ENCODE assay signal across 1 cellular context in the genomic region with DNA sequence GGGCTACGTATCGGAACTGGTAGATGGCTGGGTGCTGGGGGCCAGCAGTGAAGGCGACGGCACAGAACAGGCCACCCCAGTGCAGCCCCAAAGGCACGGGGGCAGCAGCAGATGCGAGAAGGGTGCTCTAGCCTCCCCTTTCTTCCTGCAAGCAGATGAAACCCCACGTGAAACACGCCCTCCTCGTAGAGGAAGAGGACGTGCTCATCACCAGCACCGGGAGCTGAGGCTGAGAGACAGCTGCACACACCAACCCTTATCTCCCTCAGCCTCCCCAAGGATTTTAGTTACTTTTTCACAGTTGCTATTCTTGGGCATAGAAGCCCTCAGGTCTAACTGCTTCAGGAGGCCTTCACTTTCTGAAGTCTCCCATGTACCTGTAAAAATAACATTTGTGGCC.
TF ChIP-seq lines count a peak whose summit lies in the region.

No MANE protein-coding gene starts in this region.

TF ChIP-seq in GM12878, 131 proteins besides CTCF, POLR2A, EP300 and RAD21:
- TF ChIP-seq, protein P1, sequence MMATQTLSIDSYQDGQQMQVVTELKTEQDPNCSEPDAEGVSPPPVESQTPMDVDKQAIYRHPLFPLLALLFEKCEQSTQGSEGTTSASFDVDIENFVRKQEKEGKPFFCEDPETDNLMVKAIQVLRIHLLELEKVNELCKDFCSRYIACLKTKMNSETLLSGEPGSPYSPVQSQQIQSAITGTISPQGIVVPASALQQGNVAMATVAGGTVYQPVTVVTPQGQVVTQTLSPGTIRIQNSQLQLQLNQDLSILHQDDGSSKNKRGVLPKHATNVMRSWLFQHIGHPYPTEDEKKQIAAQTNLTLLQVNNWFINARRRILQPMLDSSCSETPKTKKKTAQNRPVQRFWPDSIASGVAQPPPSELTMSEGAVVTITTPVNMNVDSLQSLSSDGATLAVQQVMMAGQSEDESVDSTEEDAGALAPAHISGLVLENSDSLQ (IDR thresholded peaks at IDR 0.05): peak; percentile 93
- TF ChIP-seq, protein P2, sequence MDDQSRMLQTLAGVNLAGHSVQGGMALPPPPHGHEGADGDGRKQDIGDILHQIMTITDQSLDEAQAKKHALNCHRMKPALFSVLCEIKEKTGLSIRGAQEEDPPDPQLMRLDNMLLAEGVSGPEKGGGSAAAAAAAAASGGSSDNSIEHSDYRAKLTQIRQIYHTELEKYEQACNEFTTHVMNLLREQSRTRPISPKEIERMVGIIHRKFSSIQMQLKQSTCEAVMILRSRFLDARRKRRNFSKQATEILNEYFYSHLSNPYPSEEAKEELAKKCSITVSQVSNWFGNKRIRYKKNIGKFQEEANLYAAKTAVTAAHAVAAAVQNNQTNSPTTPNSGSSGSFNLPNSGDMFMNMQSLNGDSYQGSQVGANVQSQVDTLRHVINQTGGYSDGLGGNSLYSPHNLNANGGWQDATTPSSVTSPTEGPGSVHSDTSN (IDR thresholded peaks at IDR 0.05; ENCODE audit: insufficient replicate concordance, low read depth, low read length): peak; percentile 85
- no peak for TF ChIP-seq STAT1 (conservative IDR thresholded peaks at IDR 0.05)
- no peak for TF ChIP-seq MTA2 (IDR thresholded peaks at IDR 0.05; ENCODE audit: low read depth)
- TF ChIP-seq SMAD1 (IDR thresholded peaks at IDR 0.05; ENCODE audit: low read depth, partially characterized antibody): no peak
- no peak for TF ChIP-seq ZZZ3 (IDR thresholded peaks at IDR 0.05; ENCODE audit: control insufficient read depth, insufficient read length, low read depth)
- TF ChIP-seq ZNF622 (IDR thresholded peaks at IDR 0.05): no peak
- TF ChIP-seq SREBF1 (IDR thresholded peaks at IDR 0.05; ENCODE audit: low read length): no peak
- no peak for TF ChIP-seq NFYA (IDR thresholded peaks at IDR 0.05; ENCODE audit: borderline replicate concordance, low read depth, low read length)
- TF ChIP-seq, protein P3, sequence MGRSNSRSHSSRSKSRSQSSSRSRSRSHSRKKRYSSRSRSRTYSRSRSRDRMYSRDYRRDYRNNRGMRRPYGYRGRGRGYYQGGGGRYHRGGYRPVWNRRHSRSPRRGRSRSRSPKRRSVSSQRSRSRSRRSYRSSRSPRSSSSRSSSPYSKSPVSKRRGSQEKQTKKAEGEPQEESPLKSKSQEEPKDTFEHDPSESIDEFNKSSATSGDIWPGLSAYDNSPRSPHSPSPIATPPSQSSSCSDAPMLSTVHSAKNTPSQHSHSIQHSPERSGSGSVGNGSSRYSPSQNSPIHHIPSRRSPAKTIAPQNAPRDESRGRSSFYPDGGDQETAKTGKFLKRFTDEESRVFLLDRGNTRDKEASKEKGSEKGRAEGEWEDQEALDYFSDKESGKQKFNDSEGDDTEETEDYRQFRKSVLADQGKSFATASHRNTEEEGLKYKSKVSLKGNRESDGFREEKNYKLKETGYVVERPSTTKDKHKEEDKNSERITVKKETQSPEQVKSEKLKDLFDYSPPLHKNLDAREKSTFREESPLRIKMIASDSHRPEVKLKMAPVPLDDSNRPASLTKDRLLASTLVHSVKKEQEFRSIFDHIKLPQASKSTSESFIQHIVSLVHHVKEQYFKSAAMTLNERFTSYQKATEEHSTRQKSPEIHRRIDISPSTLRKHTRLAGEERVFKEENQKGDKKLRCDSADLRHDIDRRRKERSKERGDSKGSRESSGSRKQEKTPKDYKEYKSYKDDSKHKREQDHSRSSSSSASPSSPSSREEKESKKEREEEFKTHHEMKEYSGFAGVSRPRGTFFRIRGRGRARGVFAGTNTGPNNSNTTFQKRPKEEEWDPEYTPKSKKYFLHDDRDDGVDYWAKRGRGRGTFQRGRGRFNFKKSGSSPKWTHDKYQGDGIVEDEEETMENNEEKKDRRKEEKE (IDR thresholded peaks at IDR 0.05): no peak
- TF ChIP-seq SRF (IDR thresholded peaks at IDR 0.05; ENCODE audit: low read depth in 2 of 2, low read length in 2 of 2): no peak
- TF ChIP-seq, protein P4, sequence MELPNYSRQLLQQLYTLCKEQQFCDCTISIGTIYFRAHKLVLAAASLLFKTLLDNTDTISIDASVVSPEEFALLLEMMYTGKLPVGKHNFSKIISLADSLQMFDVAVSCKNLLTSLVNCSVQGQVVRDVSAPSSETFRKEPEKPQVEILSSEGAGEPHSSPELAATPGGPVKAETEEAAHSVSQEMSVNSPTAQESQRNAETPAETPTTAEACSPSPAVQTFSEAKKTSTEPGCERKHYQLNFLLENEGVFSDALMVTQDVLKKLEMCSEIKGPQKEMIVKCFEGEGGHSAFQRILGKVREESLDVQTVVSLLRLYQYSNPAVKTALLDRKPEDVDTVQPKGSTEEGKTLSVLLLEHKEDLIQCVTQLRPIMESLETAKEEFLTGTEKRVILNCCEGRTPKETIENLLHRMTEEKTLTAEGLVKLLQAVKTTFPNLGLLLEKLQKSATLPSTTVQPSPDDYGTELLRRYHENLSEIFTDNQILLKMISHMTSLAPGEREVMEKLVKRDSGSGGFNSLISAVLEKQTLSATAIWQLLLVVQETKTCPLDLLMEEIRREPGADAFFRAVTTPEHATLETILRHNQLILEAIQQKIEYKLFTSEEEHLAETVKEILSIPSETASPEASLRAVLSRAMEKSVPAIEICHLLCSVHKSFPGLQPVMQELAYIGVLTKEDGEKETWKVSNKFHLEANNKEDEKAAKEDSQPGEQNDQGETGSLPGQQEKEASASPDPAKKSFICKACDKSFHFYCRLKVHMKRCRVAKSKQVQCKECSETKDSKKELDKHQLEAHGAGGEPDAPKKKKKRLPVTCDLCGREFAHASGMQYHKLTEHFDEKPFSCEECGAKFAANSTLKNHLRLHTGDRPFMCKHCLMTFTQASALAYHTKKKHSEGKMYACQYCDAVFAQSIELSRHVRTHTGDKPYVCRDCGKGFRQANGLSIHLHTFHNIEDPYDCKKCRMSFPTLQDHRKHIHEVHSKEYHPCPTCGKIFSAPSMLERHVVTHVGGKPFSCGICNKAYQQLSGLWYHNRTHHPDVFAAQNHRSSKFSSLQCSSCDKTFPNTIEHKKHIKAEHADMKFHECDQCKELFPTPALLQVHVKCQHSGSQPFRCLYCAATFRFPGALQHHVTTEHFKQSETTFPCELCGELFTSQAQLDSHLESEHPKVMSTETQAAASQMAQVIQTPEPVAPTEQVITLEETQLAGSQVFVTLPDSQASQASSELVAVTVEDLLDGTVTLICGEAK (IDR thresholded peaks at IDR 0.05; ENCODE audit: borderline replicate concordance): no peak
